ENCODE assay signal across 21 cellular contexts in the genomic region with DNA sequence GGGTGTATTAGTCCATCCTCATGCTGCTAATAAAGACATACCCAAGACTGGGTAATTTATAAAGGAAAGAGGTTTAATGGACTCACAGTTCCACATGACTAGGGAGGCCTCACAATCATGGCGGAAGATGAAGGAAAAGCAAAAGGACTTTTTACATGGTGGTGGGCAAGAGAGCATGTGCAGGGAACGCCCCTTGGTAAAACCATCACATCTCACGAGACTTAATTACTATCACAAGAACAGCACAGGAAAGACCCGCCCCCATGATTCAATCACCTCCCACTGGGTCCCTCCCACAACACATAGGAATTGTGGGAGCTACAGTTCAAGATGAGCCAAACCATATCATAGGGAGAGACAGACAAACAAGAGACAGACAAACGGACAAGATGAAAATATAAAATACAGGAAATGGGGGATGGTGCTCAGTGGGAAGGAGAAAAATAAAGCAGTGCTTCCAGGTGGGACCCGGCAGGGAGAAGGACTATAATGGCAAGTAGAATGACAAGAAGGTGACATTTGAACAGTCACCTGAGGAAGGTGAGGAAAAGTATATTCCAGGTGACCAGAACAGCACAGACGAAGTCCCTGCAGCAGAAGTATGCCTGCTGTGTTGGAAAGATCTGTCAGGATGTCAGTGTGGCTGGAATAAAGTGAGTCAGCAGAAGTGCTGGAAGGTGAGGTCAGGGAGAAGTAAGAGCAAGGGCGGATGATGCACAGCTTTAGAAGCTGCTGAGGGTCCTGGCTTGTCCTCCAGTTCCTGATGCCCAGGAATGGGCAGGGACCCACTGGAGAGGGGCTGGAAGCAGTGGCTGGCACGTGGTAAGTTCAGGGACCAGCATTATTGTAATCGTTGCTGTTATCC.
A peak's percentile ranks its signal among the peaks of the same experiment; 100 is the strongest.
DNase-seq lines count a peak whose midpoint lies in the region; FAIRE-seq and TF ChIP-seq lines count a peak whose summit lies in the region.
"Had no signal": no experiment of that assay in that cellular context is flagged by ENCODE, and none has a peak within 500 bp of the region (broad histone marks: within the 10 kb centered on the region; RNA-seq: fewer than 3 reads in every experiment).

No MANE protein-coding gene starts in this region.

- TF ChIP-seq CTCF in choroid plexus epithelial cell (conservative IDR thresholded peaks at IDR 0.05; ENCODE audit: low read depth, low read length) (no peak), Peyer's patch (IDR thresholded peaks at IDR 0.05) (no peak)

- no peaks in the 10 kb centered on the region for H3K4me1 ChIP-seq in Peyer's patch
- H3K4me1 ChIP-seq: ascending aorta, vagina had no signal

- H3K27ac ChIP-seq in Peyer's patch: no peak overlapping the region
- H3K27ac ChIP-seq: 22Rv1, ascending aorta, vagina had no signal

- TF ChIP-seq POLR2A in Peyer's patch (IDR thresholded peaks at IDR 0.05): no peak

- DNase-seq in DMS53 (lab: John Stamatoyannopoulos, UW): peak; percentile 24
- no peak for DNase-seq in DMS53 treated with DMSO at 0.1 percent for 48 hours (lab: John Stamatoyannopoulos, UW; ENCODE audit: unreplicated experiment)
- peak; percentile 53 for DNase-seq in RCC 7860 (ENCODE audit: low spot score)
- DNase-seq in choroid plexus epithelial cell (ENCODE audit: low read depth): peak; percentile 38
- DNase-seq in posterior vena cava (ENCODE audit: low spot score): peak; percentile 12
- DNase-seq in Peyer's patch: no peak
- no peak for DNase-seq in activated CD4-positive, alpha-beta T cell treated with anti-CD3 and anti-CD28 coated beads, Interleukin-2, amount 50 U/mL, for 1 hour
- no peak for DNase-seq in C1 segment of cervical spinal cord (lab: John Stamatoyannopoulos, UW)
- DNase-seq: activated CD8-positive, alpha-beta T cell treated with anti-CD3 and anti-CD28 coated beads, Interleukin-2, amount 10 ng/mL, durations not matched to agents 7 days and 5 days; activated naive CD8-positive, alpha-beta T cell treated with anti-CD3 and anti-CD28 coated beads for 36 hours; CD4-positive, alpha-beta T cell; GDM1; naive thymus-derived CD8-positive, alpha-beta T cell; NCI-H187 treated with DMSO at 0.1 percent for 48 hours; NCI-H526 treated with DMSO at 0.1 percent for 48 hours; occipital lobe; stimulated activated naive B cell treated with anti-CD40 and anti-IgM and Interleukin-4, amounts not matched to agents 10 μg/mL and 1 μg/mL and 100 μg/mL, for 72 hours had no signal

- no peaks in the 10 kb centered on the region for H3K27me3 ChIP-seq in Peyer's patch
- H3K27me3 ChIP-seq: ascending aorta, vagina had no signal

- no peaks in the 10 kb centered on the region for H3K9me3 ChIP-seq in Peyer's patch
- H3K9me3 ChIP-seq: ascending aorta, vagina had no signal

- FAIRE-seq in RCC 7860 (lab: Jason Lieb, UNC): no peak
- FAIRE-seq: keratinocyte had no signal

- no peak overlapping the region for H3K4me3 ChIP-seq in choroid plexus epithelial cell (ENCODE audit: low read depth, low read length)
- no peak overlapping the region for H3K4me3 ChIP-seq in Peyer's patch
- H3K4me3 ChIP-seq: ascending aorta, vagina had no signal

- intact Hi-C loops in posterior vena cava (cut with DNase I): no loop called here

- no peaks in the 10 kb centered on the region for H3K36me3 ChIP-seq in Peyer's patch
- H3K36me3 ChIP-seq: ascending aorta, vagina had no signal

Comparison
In these comparisons a context has a peak if more than half of its experiments do, and no peak if none do; other contexts are left out.
1. DNase-seq: peak in DMS53 (single experiment), RCC 7860 (single experiment), choroid plexus epithelial cell (single experiment) and posterior vena cava (single experiment); none in DMS53 treated with DMSO at 0.1 percent for 48 hours (single experiment), Peyer's patch (0 of 3), activated CD4-positive, alpha-beta T cell treated with anti-CD3 and anti-CD28 coated beads, Interleukin-2, amount 50 U/mL, for 1 hour (single experiment) and C1 segment of cervical spinal cord (0 of 14).